In genomic region chr6:49923826-49924225, GRCh38 we compare ENCODE assay signal across 1 cellular context.
A peak's percentile ranks its signal among the peaks of the same experiment; 100 is the strongest.
TF ChIP-seq lines count a peak whose summit lies in the region.

No MANE protein-coding gene starts in this region.

TF ChIP-seq in H1, 55 proteins besides CTCF, POLR2A, EP300 and RAD21:
- TF ChIP-seq POLR2AphosphoS5 (IDR thresholded peaks at IDR 0.05; ENCODE audit: low read depth, low read length) (no peak), TEAD4 (IDR thresholded peaks at IDR 0.05; ENCODE audit: low read depth, low read length) (peak; percentile 29; the same call in 1 of the 2 replicates), SP1 (IDR thresholded peaks at IDR 0.05; ENCODE audit: low read depth, low read length) (no peak), HDAC6 (IDR thresholded peaks at IDR 0.05; ENCODE audit: low read depth, low read length) (no peak), SP4 (IDR thresholded peaks at IDR 0.05; ENCODE audit: low read length) (no peak), TAF1 (IDR thresholded peaks at IDR 0.05; ENCODE audit: low read depth, low read length) (no peak)
TF ChIP-seq in H1: peak in this region for 1.
